In genomic region chr22:40463017-40463631, GRCh38 we compare ENCODE assay signal across 8 cellular contexts.
A peak's percentile ranks its signal among the peaks of the same experiment; 100 is the strongest.
DNase-seq lines count a peak whose midpoint lies in the region; ATAC-seq and FAIRE-seq lines count a peak whose summit lies in the region.

No MANE protein-coding gene starts in this region.

- ATAC-seq in GM19035 (IDR thresholded peaks at IDR 0.05; ENCODE audit: unreplicated experiment) (peak; percentile 66), HG03520 (IDR thresholded peaks at IDR 0.05; ENCODE audit: unreplicated experiment) (no peak), HG02840 (IDR thresholded peaks at IDR 0.05; ENCODE audit: low FRiP score, unreplicated experiment) (no peak)

- peaks cover 0 to 2% of the 10 kb centered on the region in 2 donors for H3K4me1 ChIP-seq in small intestine (ENCODE audit: control insufficient read depth in 2 of 2, insufficient read depth in 1 of 2, low read depth in 1 of 2, low read length in 1 of 2)

- H3K9me3 Mint-ChIP-seq in activated naive CD4-positive, alpha-beta T cell treated with anti-CD3 and anti-CD28 coated beads, Interleukin-2, amount 10 ng/mL, durations not matched to agents 7 days and 5 days, result no peaks in the 10 kb centered on the region

- H3K36me3 Mint-ChIP-seq in activated naive CD4-positive, alpha-beta T cell treated with anti-CD3 and anti-CD28 coated beads, Interleukin-2, amount 10 ng/mL, durations not matched to agents 7 days and 5 days, result peaks cover 38% of the 10 kb centered on the region

- WGBS in small intestine, 3 donors, result 60 to 89% (median 70%) methylated on average over 13 of the region's 13 CpGs

- FAIRE-seq in small intestine (lab: Jason Lieb, UNC), result no peak

- no peaks in the 10 kb centered on the region for H3K27me3 ChIP-seq in small intestine (ENCODE audit: control insufficient read depth in 2 of 2, insufficient read depth in 2 of 2, low read length in 2 of 2)

- no peaks in the 10 kb centered on the region for H3K27me3 Mint-ChIP-seq in activated naive CD4-positive, alpha-beta T cell treated with anti-CD3 and anti-CD28 coated beads, Interleukin-2, amount 10 ng/mL, durations not matched to agents 7 days and 5 days

- peak overlapping the region; percentile 25 to 79 for H3K27ac ChIP-seq in small intestine (ENCODE audit: low read depth in 1 of 2, low read length in 1 of 2)

- peak overlapping the region; percentile 31 to 40 for H3K4me3 ChIP-seq in small intestine (ENCODE audit: low read depth in 1 of 2, low read length in 2 of 2)

- DNase-seq in OCI-M1 (lab: John Stamatoyannopoulos, UW), result peak; percentile 88
- peak; percentile 62 for DNase-seq in activated naive CD4-positive, alpha-beta T cell treated with anti-CD3 and anti-CD28 coated beads, Interleukin-2, amount 10 ng/mL, durations not matched to agents 7 days and 5 days
- peak; percentile 20 for DNase-seq in small intestine
- DNase-seq in AG08395 (ENCODE audit: low spot score), result no peak
- DNase-seq in T-helper 9 cell, result no peak

- no peaks in the 10 kb centered on the region for H3K9me3 ChIP-seq in small intestine (ENCODE audit: control insufficient read depth, low read depth)

- H3K36me3 ChIP-seq in small intestine (ENCODE audit: control insufficient read depth in 2 of 2, insufficient read depth in 2 of 2, low read length in 2 of 2), result no peaks in the 10 kb centered on the region

- H3K4me3 Mint-ChIP-seq in activated naive CD4-positive, alpha-beta T cell treated with anti-CD3 and anti-CD28 coated beads, Interleukin-2, amount 10 ng/mL, durations not matched to agents 7 days and 5 days, result peak overlapping the region; percentile 94

- H3K27ac Mint-ChIP-seq in activated naive CD4-positive, alpha-beta T cell treated with anti-CD3 and anti-CD28 coated beads, Interleukin-2, amount 10 ng/mL, durations not matched to agents 7 days and 5 days, result peak overlapping the region; percentile 100

- CTCF ChIA-PET in activated naive CD4-positive, alpha-beta T cell treated with anti-CD3 and anti-CD28 coated beads, Interleukin-2, amount 10 ng/mL, durations not matched to agents 7 days and 5 days (lab: Charles Lee), result interaction anchor here (1.7 to 4.8 kb wide), 2 partner anchors 27 to 183 kb away, joined by 7 to 34 read pairs; no protein-coding TSS in a partner anchor

- H3K4me1 Mint-ChIP-seq in activated naive CD4-positive, alpha-beta T cell treated with anti-CD3 and anti-CD28 coated beads, Interleukin-2, amount 10 ng/mL, durations not matched to agents 7 days and 5 days, result peaks cover 62% of the 10 kb centered on the region

Comparison
In these comparisons a context has a peak if more than half of its experiments do, and no peak if none do; other contexts are left out.
1. DNase-seq: peak in OCI-M1 (single experiment), activated naive CD4-positive, alpha-beta T cell treated with anti-CD3 and anti-CD28 coated beads, Interleukin-2, amount 10 ng/mL, durations not matched to agents 7 days and 5 days (single experiment) and small intestine (single experiment); none in AG08395 (single experiment) and T-helper 9 cell (single experiment).